2 cellular contexts compared by ENCODE assay signal in the genomic region with DNA sequence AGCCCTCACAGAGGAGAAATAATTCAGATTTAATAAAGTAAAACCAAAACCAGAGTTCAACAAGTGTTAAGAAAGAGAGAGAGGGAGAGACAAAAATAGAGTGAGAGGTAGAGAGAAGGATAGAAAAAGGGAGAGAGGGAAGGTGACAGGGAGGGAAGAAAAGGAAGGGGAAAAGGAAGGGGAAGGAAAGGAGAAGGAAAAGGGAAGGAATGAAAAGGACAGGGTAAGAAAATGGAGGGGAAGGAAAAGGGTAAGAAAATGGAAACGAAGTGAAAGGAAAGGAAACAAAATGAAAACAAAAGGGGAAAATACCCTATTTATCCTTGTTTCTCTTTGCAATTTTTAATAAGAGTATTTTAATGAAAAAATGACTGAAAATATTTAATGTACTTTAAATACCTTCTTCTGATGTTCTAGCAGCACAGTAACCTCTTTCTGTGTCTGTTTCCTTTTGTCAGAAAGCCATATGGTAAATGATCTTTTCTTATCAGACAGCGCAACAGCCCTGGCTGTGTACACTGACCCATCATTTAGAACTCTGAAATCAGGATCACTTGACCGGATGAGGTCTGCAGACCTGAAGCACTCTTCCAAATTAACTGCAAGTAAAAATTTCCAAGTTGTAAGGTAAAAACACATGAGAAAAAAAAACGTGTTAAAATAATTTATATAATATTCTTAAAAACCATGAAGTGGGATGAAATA.
TF ChIP-seq lines count a peak whose summit lies in the region.

No MANE protein-coding gene starts in this region.

TF ChIP-seq in A549, 52 proteins besides CTCF, POLR2A, EP300 and RAD21 (continued from another document):
- TF ChIP-seq, protein P1, sequence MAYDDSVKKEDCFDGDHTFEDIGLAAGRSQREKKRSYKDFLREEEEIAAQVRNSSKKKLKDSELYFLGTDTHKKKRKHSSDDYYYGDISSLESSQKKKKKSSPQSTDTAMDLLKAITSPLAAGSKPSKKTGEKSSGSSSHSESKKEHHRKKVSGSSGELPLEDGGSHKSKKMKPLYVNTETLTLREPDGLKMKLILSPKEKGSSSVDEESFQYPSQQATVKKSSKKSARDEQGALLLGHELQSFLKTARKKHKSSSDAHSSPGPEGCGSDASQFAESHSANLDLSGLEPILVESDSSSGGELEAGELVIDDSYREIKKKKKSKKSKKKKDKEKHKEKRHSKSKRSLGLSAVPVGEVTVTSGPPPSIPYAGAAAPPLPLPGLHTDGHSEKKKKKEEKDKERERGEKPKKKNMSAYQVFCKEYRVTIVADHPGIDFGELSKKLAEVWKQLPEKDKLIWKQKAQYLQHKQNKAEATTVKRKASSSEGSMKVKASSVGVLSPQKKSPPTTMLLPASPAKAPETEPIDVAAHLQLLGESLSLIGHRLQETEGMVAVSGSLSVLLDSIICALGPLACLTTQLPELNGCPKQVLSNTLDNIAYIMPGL (CRISPR knock-in tag; IDR thresholded peaks at IDR 0.05; ENCODE audit: borderline replicate concordance) = no peak
- TF ChIP-seq CBX8 (IDR thresholded peaks at IDR 0.05) = no peak
- no peak for TF ChIP-seq EHMT2 (IDR thresholded peaks at IDR 0.05; ENCODE audit: low read depth)
- TF ChIP-seq FOSL2 (IDR thresholded peaks at IDR 0.05) = no peak
- no peak for TF ChIP-seq FOSL2 (CRISPR knock-in tag; IDR thresholded peaks at IDR 0.05)
- no peak for TF ChIP-seq POLR2AphosphoS2 (conservative IDR thresholded peaks at IDR 0.05; ENCODE audit: low read length)
- no peak for TF ChIP-seq CHD4 (IDR thresholded peaks at IDR 0.05; ENCODE audit: borderline replicate concordance)
- TF ChIP-seq NR3C1 (IDR thresholded peaks at IDR 0.05) = no peak

TF ChIP-seq in HEK293, 187 proteins besides CTCF, POLR2A, EP300 and RAD21 (continued from another document):
- TF ChIP-seq, protein P2, sequence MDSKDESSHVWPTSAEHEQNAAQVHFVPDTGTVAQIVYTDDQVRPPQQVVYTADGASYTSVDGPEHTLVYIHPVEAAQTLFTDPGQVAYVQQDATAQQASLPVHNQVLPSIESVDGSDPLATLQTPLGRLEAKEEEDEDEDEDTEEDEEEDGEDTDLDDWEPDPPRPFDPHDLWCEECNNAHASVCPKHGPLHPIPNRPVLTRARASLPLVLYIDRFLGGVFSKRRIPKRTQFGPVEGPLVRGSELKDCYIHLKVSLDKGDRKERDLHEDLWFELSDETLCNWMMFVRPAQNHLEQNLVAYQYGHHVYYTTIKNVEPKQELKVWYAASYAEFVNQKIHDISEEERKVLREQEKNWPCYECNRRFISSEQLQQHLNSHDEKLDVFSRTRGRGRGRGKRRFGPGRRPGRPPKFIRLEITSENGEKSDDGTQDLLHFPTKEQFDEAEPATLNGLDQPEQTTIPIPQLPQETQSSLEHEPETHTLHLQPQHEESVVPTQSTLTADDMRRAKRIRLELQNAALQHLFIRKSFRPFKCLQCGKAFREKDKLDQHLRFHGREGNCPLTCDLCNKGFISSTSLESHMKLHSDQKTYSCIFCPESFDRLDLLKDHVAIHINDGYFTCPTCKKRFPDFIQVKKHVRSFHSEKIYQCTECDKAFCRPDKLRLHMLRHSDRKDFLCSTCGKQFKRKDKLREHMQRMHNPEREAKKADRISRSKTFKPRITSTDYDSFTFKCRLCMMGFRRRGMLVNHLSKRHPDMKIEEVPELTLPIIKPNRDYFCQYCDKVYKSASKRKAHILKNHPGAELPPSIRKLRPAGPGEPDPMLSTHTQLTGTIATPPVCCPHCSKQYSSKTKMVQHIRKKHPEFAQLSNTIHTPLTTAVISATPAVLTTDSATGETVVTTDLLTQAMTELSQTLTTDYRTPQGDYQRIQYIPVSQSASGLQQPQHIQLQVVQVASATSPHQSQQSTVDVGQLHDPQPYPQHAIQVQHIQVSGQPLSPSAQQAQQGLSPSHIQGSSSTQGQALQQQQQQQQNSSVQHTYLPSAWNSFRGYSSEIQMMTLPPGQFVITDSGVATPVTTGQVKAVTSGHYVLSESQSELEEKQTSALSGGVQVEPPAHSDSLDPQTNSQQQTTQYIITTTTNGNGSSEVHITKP (tag by site-specific recombination; IDR thresholded peaks at IDR 0.05) = no peak
- TF ChIP-seq PRDM1 (tag by site-specific recombination; IDR thresholded peaks at IDR 0.05) = peak; percentile 99
- TF ChIP-seq ZNF701 (tag by site-specific recombination; IDR thresholded peaks at IDR 0.05) = no peak
- TF ChIP-seq ZSCAN30 (tag by site-specific recombination; IDR thresholded peaks at IDR 0.05) = no peak
- TF ChIP-seq ZNF561 (tag by site-specific recombination; IDR thresholded peaks at IDR 0.05; ENCODE audit: borderline replicate concordance) = no peak
- TF ChIP-seq BCL11B (tag by site-specific recombination; IDR thresholded peaks at IDR 0.05; ENCODE audit: low read depth) = no peak
TF ChIP-seq in HEK293: peak in this region for 6.
